ENCODE assay signal across 8 cellular contexts in the genomic region with DNA sequence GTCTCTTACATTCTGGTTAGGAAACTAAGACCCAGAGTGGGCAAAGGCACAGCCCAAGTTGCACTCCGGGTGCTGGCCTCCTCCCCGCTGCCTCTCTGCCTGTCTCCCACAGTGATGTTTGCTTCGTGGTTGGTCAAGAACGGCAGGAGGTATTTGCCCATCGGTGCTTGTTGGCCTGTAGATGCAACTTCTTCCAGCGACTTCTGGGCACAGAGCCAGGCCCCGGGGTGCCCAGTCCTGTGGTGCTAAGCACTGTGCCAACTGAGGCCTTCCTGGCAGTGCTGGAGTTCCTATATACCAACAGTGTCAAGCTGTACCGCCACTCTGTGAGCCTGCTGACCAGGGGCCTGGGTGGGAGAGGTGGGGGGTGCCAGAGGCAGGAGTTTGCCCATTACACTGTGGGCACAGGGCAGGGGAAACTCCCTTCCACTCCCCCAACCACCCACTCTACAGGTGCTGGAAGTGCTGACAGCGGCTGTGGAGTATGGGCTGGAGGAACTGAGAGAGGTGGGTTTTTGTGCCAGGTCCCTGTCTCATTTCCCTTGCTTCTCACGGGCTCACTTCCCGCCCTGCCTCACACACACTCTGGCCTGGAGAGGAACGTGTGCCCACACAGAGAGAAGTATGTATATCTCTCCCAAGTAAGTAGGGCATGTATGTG. TPM values are rescaled to one million over a fixed set of nuclear protein-coding genes. Genes with fewer than 3 reads are reported as not detected.
DNase-seq lines count a peak whose midpoint lies in the region; ATAC-seq and TF ChIP-seq lines count a peak whose summit lies in the region.

No MANE protein-coding gene starts in this region.

- CTCF ChIA-PET in activated CD4-positive, alpha-beta T cell treated with anti-CD3 and anti-CD28 coated beads for 36 hours (lab: Charles Lee), result interaction anchor here (0.7 to 3.7 kb wide), 10 partner anchors 8 to 907 kb away, joined by 3 to 41 read pairs (median 10); a partner anchor contains a TSS
- CTCF ChIA-PET in activated naive CD4-positive, alpha-beta T cell treated with anti-CD3 and anti-CD28 coated beads, Interleukin-2, amount 10 ng/mL, durations not matched to agents 7 days and 5 days (lab: Charles Lee), result interaction anchor here (0.8 to 4.5 kb wide), 8 partner anchors 9 to 92 kb away, joined by 3 to 39 read pairs (median 9); a partner anchor contains a TSS
- CTCF ChIA-PET in WTC11 (lab: Charles Lee), result interaction anchor here (0.7 to 2.8 kb wide), 7 partner anchors 10 to 191 kb away, joined by 3 to 44 read pairs (median 5); a partner anchor contains a TSS

- POLR2A ChIA-PET in activated CD4-positive, alpha-beta T cell treated with anti-CD3 and anti-CD28 coated beads for 36 hours (lab: Charles Lee), result interaction anchor here (0.6 to 8.5 kb wide), 19 partner anchors 9 to 775 kb away, joined by 3 to 337 read pairs (median 9); a partner anchor contains a TSS
- POLR2A ChIA-PET in WTC11 (lab: Charles Lee), result interaction anchor here (0.7 to 2.6 kb wide), 5 partner anchors 10 to 189 kb away, joined by 3 to 24 read pairs (median 10); a partner anchor contains a TSS

- TF ChIP-seq CTCF in spleen (IDR thresholded peaks at IDR 0.05 in 8 of 11, conservative IDR thresholded peaks at IDR 0.05 in 3 of 11) (no peak), WTC11 (IDR thresholded peaks at IDR 0.05) (no peak)

- 23 to 31% (median 27%) methylated on average over 9 to 12 of the region's 12 CpGs for WGBS in spleen, 5 donors

- H3K4me3 ChIP-seq in spleen, result peak overlapping the region in 1 of 8 donors; percentile 58

- no peak for ATAC-seq in activated CD4-positive, alpha-beta T cell treated with anti-CD3 and anti-CD28 coated beads for 36 hours
- ATAC-seq in left cardiac atrium, result no peak
- no peak for ATAC-seq in WTC11
- ATAC-seq in GM18498 (IDR thresholded peaks at IDR 0.05; ENCODE audit: unreplicated experiment), result no peak

- peak; percentile 62 for DNase-seq in activated CD4-positive, alpha-beta T cell treated with anti-CD3 and anti-CD28 coated beads for 36 hours
- DNase-seq in activated CD4-positive, alpha-beta T cell treated with anti-CD3 and anti-CD28 coated beads for 1 hour, result no peak
- no peak for DNase-seq in activated naive CD4-positive, alpha-beta T cell treated with anti-CD3 and anti-CD28 coated beads, Interleukin-2, amount 10 ng/mL, durations not matched to agents 7 days and 5 days
- DNase-seq in left cardiac atrium (peak; percentile 69), spleen (peak; percentile 90), SHP77 treated with DMSO at 0.1 percent for 48 hours (lab: John Stamatoyannopoulos, UW) (no peak), WTC11 (ENCODE audit: low spot score) (no peak)

- H3K9me3 Mint-ChIP-seq in activated CD4-positive, alpha-beta T cell treated with anti-CD3 and anti-CD28 coated beads for 36 hours (ENCODE audit: low read depth), result no peaks in the 10 kb centered on the region
- H3K9me3 Mint-ChIP-seq in activated naive CD4-positive, alpha-beta T cell treated with anti-CD3 and anti-CD28 coated beads, Interleukin-2, amount 10 ng/mL, durations not matched to agents 7 days and 5 days, result no peaks in the 10 kb centered on the region
- no peaks in the 10 kb centered on the region for H3K9me3 Mint-ChIP-seq in WTC11

- H3K4me1 Mint-ChIP-seq in activated CD4-positive, alpha-beta T cell treated with anti-CD3 and anti-CD28 coated beads for 36 hours, result peaks cover 86% of the 10 kb centered on the region
- H3K4me1 Mint-ChIP-seq in activated naive CD4-positive, alpha-beta T cell treated with anti-CD3 and anti-CD28 coated beads, Interleukin-2, amount 10 ng/mL, durations not matched to agents 7 days and 5 days, result peaks cover 81% of the 10 kb centered on the region
- H3K4me1 Mint-ChIP-seq in WTC11, result peaks cover 38% of the 10 kb centered on the region

- H3K9me3 ChIP-seq in spleen, result no peaks in the 10 kb centered on the region

- H3K36me3 Mint-ChIP-seq in activated CD4-positive, alpha-beta T cell treated with anti-CD3 and anti-CD28 coated beads for 36 hours (ENCODE audit: low read depth), result peaks cover 48% of the 10 kb centered on the region
- peaks cover 48% of the 10 kb centered on the region for H3K36me3 Mint-ChIP-seq in activated naive CD4-positive, alpha-beta T cell treated with anti-CD3 and anti-CD28 coated beads, Interleukin-2, amount 10 ng/mL, durations not matched to agents 7 days and 5 days
- peaks cover 6% of the 10 kb centered on the region for H3K36me3 Mint-ChIP-seq in WTC11

- H3K27ac Mint-ChIP-seq in activated CD4-positive, alpha-beta T cell treated with anti-CD3 and anti-CD28 coated beads for 36 hours, result peak overlapping the region; percentile 99
- H3K27ac Mint-ChIP-seq in activated naive CD4-positive, alpha-beta T cell treated with anti-CD3 and anti-CD28 coated beads, Interleukin-2, amount 10 ng/mL, durations not matched to agents 7 days and 5 days, result peak overlapping the region; percentile 99
- H3K27ac Mint-ChIP-seq in WTC11, result no peak overlapping the region

- peak overlapping the region; percentile 95 to 99 (median 96) for H3K27ac ChIP-seq in spleen

- peaks cover 0 to 18% (median 15%) of the 10 kb centered on the region in 6 donors for H3K36me3 ChIP-seq in spleen

- no peak for TF ChIP-seq POLR2A in spleen (IDR thresholded peaks at IDR 0.05)

- H3K4me1 ChIP-seq in spleen, result peaks cover 51 to 100% (median 89%) of the 10 kb centered on the region in 6 donors

- H3K27me3 ChIP-seq in spleen (replicated peaks in 1 of 7), result no peaks in the 10 kb centered on the region

- intact Hi-C loops in activated CD4-positive, alpha-beta T cell treated with anti-CD3 and anti-CD28 coated beads for 36 hours (cut with DNase I, micrococcal nuclease), result no loop called here
- intact Hi-C loops in left cardiac atrium (cut with DNase I), result no loop called here
- intact Hi-C loops in spleen (cut with DNase I; ENCODE audit: low total_unique reads), result no loop called here

- H3K4me3 Mint-ChIP-seq in activated CD4-positive, alpha-beta T cell treated with anti-CD3 and anti-CD28 coated beads for 36 hours, result peak overlapping the region; percentile 87
- H3K4me3 Mint-ChIP-seq in activated naive CD4-positive, alpha-beta T cell treated with anti-CD3 and anti-CD28 coated beads, Interleukin-2, amount 10 ng/mL, durations not matched to agents 7 days and 5 days, result no peak overlapping the region
- H3K4me3 Mint-ChIP-seq in WTC11, result no peak overlapping the region

- no peaks in the 10 kb centered on the region for H3K27me3 Mint-ChIP-seq in activated CD4-positive, alpha-beta T cell treated with anti-CD3 and anti-CD28 coated beads for 36 hours
- H3K27me3 Mint-ChIP-seq in activated naive CD4-positive, alpha-beta T cell treated with anti-CD3 and anti-CD28 coated beads, Interleukin-2, amount 10 ng/mL, durations not matched to agents 7 days and 5 days, result no peaks in the 10 kb centered on the region
- H3K27me3 Mint-ChIP-seq in WTC11 (ENCODE audit: low read depth), result peaks cover 7% of the 10 kb centered on the region

TF ChIP-seq in WTC11, 78 proteins besides CTCF, POLR2A, EP300 and RAD21:
- TF ChIP-seq, protein P1, sequence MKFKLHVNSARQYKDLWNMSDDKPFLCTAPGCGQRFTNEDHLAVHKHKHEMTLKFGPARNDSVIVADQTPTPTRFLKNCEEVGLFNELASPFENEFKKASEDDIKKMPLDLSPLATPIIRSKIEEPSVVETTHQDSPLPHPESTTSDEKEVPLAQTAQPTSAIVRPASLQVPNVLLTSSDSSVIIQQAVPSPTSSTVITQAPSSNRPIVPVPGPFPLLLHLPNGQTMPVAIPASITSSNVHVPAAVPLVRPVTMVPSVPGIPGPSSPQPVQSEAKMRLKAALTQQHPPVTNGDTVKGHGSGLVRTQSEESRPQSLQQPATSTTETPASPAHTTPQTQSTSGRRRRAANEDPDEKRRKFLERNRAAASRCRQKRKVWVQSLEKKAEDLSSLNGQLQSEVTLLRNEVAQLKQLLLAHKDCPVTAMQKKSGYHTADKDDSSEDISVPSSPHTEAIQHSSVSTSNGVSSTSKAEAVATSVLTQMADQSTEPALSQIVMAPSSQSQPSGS (CRISPR knock-in tag; IDR thresholded peaks at IDR 0.05; ENCODE audit: borderline replicate concordance, low read depth), result no peak

RNA-seq across cellular contexts. Expression of a gene that starts 1.9 kb away (rescaled TPM):
- total RNA-seq in activated CD4-positive, alpha-beta T cell treated with anti-CD3 and anti-CD28 coated beads for 36 hours, result 10 to 100 TPM; 16.7 to 17.2 TPM
- 1 to 10 TPM; 4.0 to 8.6 TPM for total RNA-seq in left cardiac atrium
- 10 to 100 TPM in 1 of 7 donors, 1 to 10 TPM in 6; 2.8 to 11.9 (median 7.3) TPM for total RNA-seq in spleen
- 1 to 10 TPM in 2 of 3 donors, under 1 TPM in 1; 0.73 to 5.5 (median 1.1) TPM for polyA plus RNA-seq in spleen
- total RNA-seq in WTC11 (2021), result 1.7 to 2.0 TPM (median 1.8 TPM) in 3 replicates

RNA-seq across cellular contexts. Expression of a gene that starts 3.1 kb away (rescaled TPM):
- under 1 TPM in 1 of 2 experiments, not detected in 1; 0.32 TPM for total RNA-seq in activated CD4-positive, alpha-beta T cell treated with anti-CD3 and anti-CD28 coated beads for 36 hours
- total RNA-seq in left cardiac atrium (under 1 TPM; 0.71 to 0.79 TPM), spleen (1 to 10 TPM in 2 of 7 donors, under 1 TPM in 2, not detected in 3; 0.82 to 2.1 (median 1.1) TPM), WTC11 (2021) (0.31 to 0.62 TPM (median 0.57 TPM) in 3 replicates)
- under 1 TPM; 0.15 to 0.58 (median 0.22) TPM for polyA plus RNA-seq in spleen

RNA-seq across cellular contexts. Expression of a gene that starts 10.1 kb away (rescaled TPM):
- total RNA-seq in activated CD4-positive, alpha-beta T cell treated with anti-CD3 and anti-CD28 coated beads for 36 hours, result 10 to 100 TPM; 52.1 to 52.7 TPM
- 10 to 100 TPM in 1 of 2 donors, 1 to 10 TPM in 1; 7.6 to 16.1 TPM for total RNA-seq in left cardiac atrium
- total RNA-seq in spleen, result 10 to 100 TPM; 22.0 to 51.7 (median 33.1) TPM
- 10 to 100 TPM; 14.7 to 24.6 (median 24.3) TPM for polyA plus RNA-seq in spleen
- total RNA-seq in WTC11 (2021), result 10.1 to 16.4 TPM (median 12.0 TPM) in 3 replicates

RNA-seq across cellular contexts. Expression of a gene that starts 22.3 kb away (rescaled TPM):
- under 1 TPM; 0.69 to 0.71 TPM for total RNA-seq in activated CD4-positive, alpha-beta T cell treated with anti-CD3 and anti-CD28 coated beads for 36 hours
- total RNA-seq in left cardiac atrium (under 1 TPM; 0.12 to 0.31 TPM), spleen (under 1 TPM in 4 of 7 donors, not detected in 3; 0.16 to 0.61 (median 0.30) TPM), WTC11 (2021) (1.6 to 1.7 TPM (median 1.6 TPM) in 3 replicates)
- polyA plus RNA-seq in spleen, result under 1 TPM; 0.32 to 0.89 (median 0.80) TPM

RNA-seq across cellular contexts. Expression of a gene that starts 32.8 kb away (rescaled TPM):
- total RNA-seq in activated CD4-positive, alpha-beta T cell treated with anti-CD3 and anti-CD28 coated beads for 36 hours, result under 1 TPM; 0.37 to 0.69 TPM
- total RNA-seq in left cardiac atrium (under 1 TPM; 0.58 to 0.59 TPM), spleen (1 to 10 TPM; 1.0 to 1.5 (median 1.2) TPM), WTC11 (2021) (0.71 to 1.1 TPM (median 0.96 TPM) in 3 replicates)
- 1 to 10 TPM in 2 of 3 donors, under 1 TPM in 1; 0.56 to 1.6 (median 1.3) TPM for polyA plus RNA-seq in spleen

Comparison
In these comparisons a context has a peak if more than half of its experiments do, and no peak if none do; other contexts are left out.
1. DNase-seq: peak in activated CD4-positive, alpha-beta T cell treated with anti-CD3 and anti-CD28 coated beads for 36 hours (single experiment), left cardiac atrium (single experiment) and spleen (single experiment); none in activated CD4-positive, alpha-beta T cell treated with anti-CD3 and anti-CD28 coated beads for 1 hour (single experiment), activated naive CD4-positive, alpha-beta T cell treated with anti-CD3 and anti-CD28 coated beads, Interleukin-2, amount 10 ng/mL, durations not matched to agents 7 days and 5 days (single experiment), SHP77 treated with DMSO at 0.1 percent for 48 hours (single experiment) and WTC11 (single experiment).